In the genomic region with DNA sequence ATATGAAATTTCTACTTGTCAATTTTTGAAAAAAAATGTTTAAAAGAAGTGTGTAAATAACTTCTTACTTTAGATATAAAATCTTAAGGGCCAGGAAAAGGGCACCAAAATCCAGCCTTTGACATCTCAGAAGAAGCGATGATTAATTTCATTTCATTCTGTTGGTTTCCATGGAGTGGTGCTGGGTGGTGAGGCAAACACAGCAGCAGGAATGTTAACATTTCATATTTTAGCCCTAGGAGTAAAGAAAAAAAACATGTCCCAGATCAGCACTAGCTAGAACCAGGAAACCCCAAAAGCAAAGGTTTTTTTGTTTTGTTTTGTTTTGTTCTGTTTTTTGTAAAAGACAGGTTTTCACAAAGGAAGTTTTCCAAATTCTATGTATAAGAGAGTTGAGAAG, we compare ENCODE assay signal across 23 cellular contexts.
"Had no signal": no experiment of that assay in that cellular context is flagged by ENCODE, and none has a peak within 500 bp of the region (broad histone marks: within the 10 kb centered on the region; RNA-seq: fewer than 3 reads in every experiment).

No MANE protein-coding gene starts in this region.

- H3K27ac Mint-ChIP-seq: IgD-negative memory B cell had no signal

- H3K4me1 ChIP-seq: Peyer's patch, SJCRH30 had no signal

- H3K27me3 Mint-ChIP-seq: IgD-negative memory B cell had no signal

- ATAC-seq: K562, Right ventricle myocardium inferior had no signal

- H3K27me3 ChIP-seq: Peyer's patch, SJCRH30 had no signal

- H2AFZ ChIP-seq: PC-9 had no signal

- H3K27ac ChIP-seq: KMS-11, PC-9, Peyer's patch, SJCRH30 had no signal

- DNase-seq: Kasumi-1, MM.1S, NCI-H1092 treated with DMSO at 0.1 percent for 48 hours, NCI-H1436, NCI-H187, NCI-H2029, NCI-H2081 treated with DMSO at 0.1 percent for 48 hours, NCI-H2171, NCI-H226, NCI-H446, NCI-H510A, NCI-H524 treated with DMSO at 0.1 percent for 48 hours, NCI-H69, NCI-H774, OCI-M1, PC-9, Peyer's patch, SHP77 treated with DMSO at 0.1 percent for 48 hours, SJCRH30 had no signal

- H3K4me3 Mint-ChIP-seq: IgD-negative memory B cell had no signal

- H3K9me3 ChIP-seq: Peyer's patch, SJCRH30 had no signal

- H3K4me3 ChIP-seq: K562, PC-9, Peyer's patch, SJCRH30 had no signal

- H3K36me3 ChIP-seq: Peyer's patch, SJCRH30 had no signal

- H3K4me2 ChIP-seq: KMS-11, PC-9 had no signal
